Comparison of ENCODE assay signal across 8 cellular contexts in the genomic region with DNA sequence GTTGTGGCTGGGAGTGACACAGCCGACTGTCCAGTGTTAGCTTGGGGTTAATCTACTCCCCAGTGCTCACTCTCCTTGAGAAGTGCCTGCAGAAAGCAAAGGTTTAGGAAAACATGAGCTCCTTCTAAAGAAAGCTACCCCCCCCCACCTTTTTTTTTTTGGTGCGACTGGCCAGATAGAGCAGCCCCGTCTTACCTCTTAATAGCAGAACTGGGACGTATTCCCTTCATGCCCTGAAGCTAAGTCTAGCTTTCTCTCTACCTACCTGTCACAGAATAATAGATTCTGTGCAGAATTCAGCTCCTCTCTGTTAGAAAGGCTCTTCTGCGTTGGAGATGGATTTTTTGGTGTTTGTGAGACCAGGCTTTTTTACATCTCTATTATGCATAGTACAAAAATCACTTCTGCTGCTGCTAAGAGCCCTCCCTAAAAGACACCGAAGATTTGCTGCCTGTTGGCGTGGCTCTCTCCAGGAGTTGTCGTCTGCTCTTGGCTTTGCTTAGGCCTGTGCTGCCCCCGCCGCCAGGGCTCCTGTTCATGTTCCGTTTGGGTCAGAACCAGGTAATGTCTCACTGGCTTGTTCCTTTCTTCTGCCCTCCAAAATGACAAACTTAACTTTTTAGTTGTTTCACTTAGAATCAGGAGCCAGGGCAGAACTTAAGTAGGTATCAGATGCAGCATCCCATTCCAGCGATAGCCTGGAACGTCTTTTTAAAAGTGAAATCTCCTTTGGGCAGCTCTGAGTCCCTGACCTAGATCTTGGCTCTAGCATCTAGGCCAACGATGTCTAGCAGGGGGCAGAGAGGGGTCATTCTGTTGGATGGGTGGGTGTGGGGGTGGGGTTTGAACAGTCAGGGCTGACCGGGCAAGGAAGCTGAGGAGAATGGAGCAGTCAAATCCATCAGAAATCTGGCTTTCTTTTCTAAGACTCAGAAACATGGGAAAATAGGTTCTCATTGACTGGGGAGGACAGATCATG. TPM values are rescaled to one million over a fixed set of nuclear protein-coding genes. Genes with fewer than 3 reads are reported as not detected.
A peak's percentile ranks its signal among the peaks of the same experiment; 100 is the strongest.
DNase-seq lines count a peak whose midpoint lies in the region; ATAC-seq, FAIRE-seq and TF ChIP-seq lines count a peak whose summit lies in the region.

No MANE protein-coding gene starts in this region.

- intact Hi-C loops in posterior vena cava (cut with DNase I): loop anchor here (5.0 kb wide), 2 partner anchors 37 to 457 kb away; no protein-coding TSS in a partner anchor

- TF ChIP-seq CTCF in SK-N-SH (IDR thresholded peaks at IDR 0.05) (no peak), fibroblast of villous mesenchyme (IDR thresholded peaks at IDR 0.05; ENCODE audit: insufficient read depth, low read depth, low read length) (no peak), progenitor cell of endocrine pancreas (IDR thresholded peaks at IDR 0.05; ENCODE audit: unreplicated experiment) (no peak)

- no peak for ATAC-seq in GM21619 (IDR thresholded peaks at IDR 0.05; ENCODE audit: unreplicated experiment)

- H3K4me1 Mint-ChIP-seq in progenitor cell of endocrine pancreas (ENCODE audit: low read depth): peaks cover 53% of the 10 kb centered on the region

- peaks cover 4% of the 10 kb centered on the region for H3K27me3 Mint-ChIP-seq in progenitor cell of endocrine pancreas

- H3K27ac ChIP-seq in SK-N-SH (ENCODE audit: low read depth in 2 of 2, low read length in 1 of 2): peak overlapping the region; percentile 62 to 87

- H3K9me3 Mint-ChIP-seq in progenitor cell of endocrine pancreas (ENCODE audit: low read depth): no peaks in the 10 kb centered on the region

- no peaks in the 10 kb centered on the region for H3K27me3 ChIP-seq in SK-N-SH (ENCODE audit: insufficient read depth)

- no peaks in the 10 kb centered on the region for H3K9me3 ChIP-seq in SK-N-SH

- DNase-seq in SK-N-SH: no peak
- DNase-seq in fibroblast of villous mesenchyme (ENCODE audit: low read depth): no peak
- DNase-seq in progenitor cell of endocrine pancreas (ENCODE audit: low spot score, unreplicated experiment): no peak
- no peak for DNase-seq in HCEC 1CT
- no peak for DNase-seq in activated CD8-positive, alpha-beta memory T cell treated with anti-CD3 and anti-CD28 coated beads for 24 hours
- DNase-seq in posterior vena cava (ENCODE audit: low spot score): no peak

- peaks cover 81% of the 10 kb centered on the region for H3K79me2 ChIP-seq in SK-N-SH (ENCODE audit: insufficient read depth)

- CTCF ChIA-PET in SK-N-SH (lab: Yijun Ruan, JAX): interaction anchor here (1.1 to 2.2 kb wide), 2 partner anchors 32 to 37 kb away, joined by 3 to 4 read pairs; no protein-coding TSS in a partner anchor

- 49% methylated on average over 15 of the region's 15 CpGs for WGBS in SK-N-SH (ENCODE audit: low lambda C conversion rate)

- POLR2A ChIA-PET in SK-N-SH (lab: Yijun Ruan, JAX): no interaction called here

- H4K20me1 ChIP-seq in SK-N-SH (ENCODE audit: insufficient read depth): peaks cover 62% of the 10 kb centered on the region

- FAIRE-seq in G401.6 (lab: Jason Lieb, UNC): peak; percentile 86

- H3K4me2 ChIP-seq in SK-N-SH: peak overlapping the region; percentile 90

- peaks cover 24% of the 10 kb centered on the region for H3F3A ChIP-seq in SK-N-SH (replicated peaks; ENCODE audit: insufficient read depth)

- H3K36me3 ChIP-seq in SK-N-SH (replicated peaks in 1 of 2; ENCODE audit: control insufficient read depth in 1 of 2, insufficient read depth in 2 of 2, low read length in 1 of 2): peaks cover 0 to 3% of the 10 kb centered on the region in 2 experiments

- no peak for TF ChIP-seq EP300 in SK-N-SH (IDR thresholded peaks at IDR 0.05; ENCODE audit: borderline replicate concordance in 1 of 2, low read depth in 1 of 2, low read length in 1 of 2)

- peak overlapping the region; percentile 84 for H3K4me3 Mint-ChIP-seq in progenitor cell of endocrine pancreas (ENCODE audit: low read depth)

- no peaks in the 10 kb centered on the region for H3K36me3 Mint-ChIP-seq in progenitor cell of endocrine pancreas (ENCODE audit: insufficient read depth)

- H3K9me2 ChIP-seq in SK-N-SH: no peaks in the 10 kb centered on the region

- peak overlapping the region; percentile 93 for H3K27ac Mint-ChIP-seq in progenitor cell of endocrine pancreas

- peak overlapping the region; percentile 99 for H3K9ac ChIP-seq in SK-N-SH

- H2AFZ ChIP-seq in SK-N-SH (ENCODE audit: low read depth): no peak overlapping the region

- no peak for TF ChIP-seq RAD21 in SK-N-SH (IDR thresholded peaks at IDR 0.05; ENCODE audit: low read length)

- H3K4me1 ChIP-seq in SK-N-SH (ENCODE audit: control insufficient read depth in 1 of 2, insufficient read depth in 2 of 2, low read depth in 1 of 2, low read length in 1 of 2): peaks cover 44 to 47% of the 10 kb centered on the region in 2 experiments

- H3K4me3 ChIP-seq in SK-N-SH (ENCODE audit: low read depth in 2 of 2, low read length in 1 of 2) (peak overlapping the region; percentile 94 to 95), fibroblast of villous mesenchyme (ENCODE audit: low read depth, low read length) (peak overlapping the region; percentile 97)

TF ChIP-seq in SK-N-SH, 30 proteins besides CTCF, POLR2A, EP300 and RAD21:
- TF ChIP-seq, protein P1, sequence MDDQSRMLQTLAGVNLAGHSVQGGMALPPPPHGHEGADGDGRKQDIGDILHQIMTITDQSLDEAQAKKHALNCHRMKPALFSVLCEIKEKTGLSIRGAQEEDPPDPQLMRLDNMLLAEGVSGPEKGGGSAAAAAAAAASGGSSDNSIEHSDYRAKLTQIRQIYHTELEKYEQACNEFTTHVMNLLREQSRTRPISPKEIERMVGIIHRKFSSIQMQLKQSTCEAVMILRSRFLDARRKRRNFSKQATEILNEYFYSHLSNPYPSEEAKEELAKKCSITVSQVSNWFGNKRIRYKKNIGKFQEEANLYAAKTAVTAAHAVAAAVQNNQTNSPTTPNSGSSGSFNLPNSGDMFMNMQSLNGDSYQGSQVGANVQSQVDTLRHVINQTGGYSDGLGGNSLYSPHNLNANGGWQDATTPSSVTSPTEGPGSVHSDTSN (IDR thresholded peaks at IDR 0.05): peak; percentile 96
- TF ChIP-seq SIN3A (IDR thresholded peaks at IDR 0.05; ENCODE audit: borderline replicate concordance, low read depth, low read length) (0 out of 2 replicates have a peak, but pooled peaks have one; percentile 15), RXRA (IDR thresholded peaks at IDR 0.05; ENCODE audit: borderline replicate concordance, low read depth) (no peak)
TF ChIP-seq in SK-N-SH: peak in this region for 2.

RNA-seq across cellular contexts. Expression of a gene that starts 2.5 kb away (rescaled TPM):
- 225 and 229 TPM in 2 replicates for polyA plus RNA-seq in SK-N-SH (2012; rRNA removed)
- 101 and 117 TPM in 2 replicates for polyA plus RNA-seq in SK-N-SH (2012; cell fraction: cytosol; rRNA removed)
- polyA plus RNA-seq in SK-N-SH (2012; cell fraction: nucleus; rRNA removed): 1,118 and 1,202 TPM in 2 replicates
- 366 and 410 TPM in 2 replicates for total RNA-seq in fibroblast of villous mesenchyme
- total RNA-seq in progenitor cell of endocrine pancreas: 163 and 168 TPM in 2 replicates
- total RNA-seq in posterior vena cava: 100 to 1,000 TPM; 181 to 202 TPM
